Comparison of ENCODE assay signal across 14 cellular contexts in the genomic region with DNA sequence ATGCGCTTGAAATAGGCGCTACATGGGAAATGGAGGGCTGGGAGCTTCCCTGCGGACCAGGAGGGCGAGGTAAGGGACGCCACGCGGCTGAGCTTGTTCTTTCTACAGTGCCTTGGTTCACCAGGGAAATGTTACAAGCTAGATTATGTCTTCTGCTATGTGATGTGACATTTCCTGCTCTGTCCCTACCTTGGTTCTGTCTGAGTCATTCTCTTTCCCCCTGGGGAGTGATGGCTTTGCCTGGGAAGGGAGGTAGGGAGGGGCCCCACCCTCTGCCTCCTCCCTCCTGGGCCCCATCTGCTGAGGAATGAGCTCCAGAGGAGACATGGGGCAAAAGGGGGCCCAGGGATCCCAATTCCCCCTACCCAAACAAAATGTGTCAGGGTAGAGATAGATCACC.
DNase-seq lines count a peak whose midpoint lies in the region; ATAC-seq, FAIRE-seq and TF ChIP-seq lines count a peak whose summit lies in the region.
"Had no signal": no experiment of that assay in that cellular context is flagged by ENCODE, and none has a peak within 500 bp of the region (broad histone marks: within the 10 kb centered on the region; RNA-seq: fewer than 3 reads in every experiment).

No MANE protein-coding gene starts in this region.

- no peak for ATAC-seq in Right ventricle myocardium inferior

- peak overlapping the region; percentile 56 for H3K27ac ChIP-seq in left ventricle myocardium inferior (replicated peaks)

- peaks cover 8% of the 10 kb centered on the region for H3K9me3 ChIP-seq in left ventricle myocardium inferior (replicated peaks)

- DNase-seq in left ventricle myocardium inferior (no peak), Right ventricle myocardium inferior (ENCODE audit: missing footprints) (no peak), NCI-H1436 (lab: John Stamatoyannopoulos, UW) (peak; percentile 47), kidney tubule cell (ENCODE audit: low spot score) (peak; percentile 36), urothelium cell line (ENCODE audit: low spot score) (no peak), GM03348 (ENCODE audit: low spot score) (no peak)
- no peak for DNase-seq in stimulated activated CD4-positive, alpha-beta T cell treated with anti-CD3 and anti-CD28 coated beads, Interleukin-2, amount 100 ng/mL, for 24 hours
- DNase-seq: DMS 273 treated with DMSO at 0.1 percent for 48 hours, H9, MM.1S, NCI-H2029 treated with DMSO at 0.1 percent for 48 hours, NCI-H446, NCI-H774, SHP77 treated with DMSO at 0.1 percent for 48 hours had no signal

- peak; percentile 23 for FAIRE-seq in urothelium cell line (lab: Jason Lieb, UNC)

- intact Hi-C loops in left ventricle myocardium inferior (cut with micrococcal nuclease), result no loop called here
- intact Hi-C loops in Right ventricle myocardium inferior (cut with DNase I), result no loop called here

- TF ChIP-seq CTCF in left ventricle myocardium inferior (IDR thresholded peaks at IDR 0.05; ENCODE audit: borderline replicate concordance), result no peak

- H3K4me3 ChIP-seq in left ventricle myocardium inferior, result no peak overlapping the region

- peaks cover 60% of the 10 kb centered on the region for H3K27me3 ChIP-seq in left ventricle myocardium inferior (ENCODE audit: low read depth)

- peaks cover 35% of the 10 kb centered on the region for H3K4me1 ChIP-seq in left ventricle myocardium inferior

- no peaks in the 10 kb centered on the region for H3K36me3 ChIP-seq in left ventricle myocardium inferior

Comparison
In these comparisons a context has a peak if more than half of its experiments do, and no peak if none do; other contexts are left out.
1. DNase-seq: peak in NCI-H1436 (single experiment) and kidney tubule cell (single experiment); none in left ventricle myocardium inferior (single experiment), Right ventricle myocardium inferior (single experiment), urothelium cell line (single experiment), stimulated activated CD4-positive, alpha-beta T cell treated with anti-CD3 and anti-CD28 coated beads, Interleukin-2, amount 100 ng/mL, for 24 hours (0 of 2) and GM03348 (single experiment).